23 cellular contexts compared by ENCODE assay signal in genomic region chr16:7026639-7027038, GRCh38.
"Had no signal": no experiment of that assay in that cellular context is flagged by ENCODE, and none has a peak within 500 bp of the region (broad histone marks: within the 10 kb centered on the region; RNA-seq: fewer than 3 reads in every experiment).

No MANE protein-coding gene starts in this region.

- H3K27ac ChIP-seq: coronary artery, dorsolateral prefrontal cortex, esophagus muscularis mucosa, foreskin keratinocyte, gastroesophageal sphincter, heart left ventricle, hepatocyte, left lung, lower lobe of right lung had no signal

- H3K27ac Mint-ChIP-seq: effector memory CD8-positive, alpha-beta T cell; endodermal cell had no signal

- H3K9me3 ChIP-seq: left lung had no signal

- H3K27me3 ChIP-seq: foreskin keratinocyte, gastroesophageal sphincter, heart left ventricle, hepatocyte, left lung had no signal

- H3K36me3 ChIP-seq: esophagus muscularis mucosa, gastroesophageal sphincter, heart left ventricle, left lung, lower lobe of right lung had no signal

- FAIRE-seq: colon, endometrium, endothelial cell of umbilical vein, frontal cortex, islet of Langerhans, keratinocyte had no signal

- H3K4me3 Mint-ChIP-seq: effector memory CD8-positive, alpha-beta T cell; endodermal cell had no signal

- H3K79me2 ChIP-seq: hepatocyte had no signal

- H3K27me3 Mint-ChIP-seq: effector memory CD8-positive, alpha-beta T cell had no signal

- H2AFZ ChIP-seq: hepatocyte had no signal

- DNase-seq: dermis blood vessel endothelial cell; dorsolateral prefrontal cortex; effector CD8-positive, alpha-beta T cell; effector memory CD8-positive, alpha-beta T cell; endodermal cell; foreskin keratinocyte; heart left ventricle; hypothalamus; left cardiac atrium; left lung; left ventricle myocardium superior; lower lobe of right lung; midbrain had no signal

- H3K9me3 Mint-ChIP-seq: endodermal cell had no signal

- H3K4me2 ChIP-seq: hepatocyte had no signal

- ATAC-seq: effector memory CD8-positive, alpha-beta T cell; foreskin keratinocyte; gastroesophageal sphincter; heart left ventricle; left cardiac atrium; left lung; left ventricle myocardium superior; lower lobe of right lung had no signal

- H3K4me1 ChIP-seq: esophagus muscularis mucosa, foreskin keratinocyte, gastroesophageal sphincter, heart left ventricle, left lung, lower lobe of right lung had no signal

- H3K4me3 ChIP-seq: coronary artery, dorsolateral prefrontal cortex, esophagus muscularis mucosa, gastroesophageal sphincter, heart left ventricle, hepatocyte, left lung, lower lobe of right lung had no signal
